In the genomic region with DNA sequence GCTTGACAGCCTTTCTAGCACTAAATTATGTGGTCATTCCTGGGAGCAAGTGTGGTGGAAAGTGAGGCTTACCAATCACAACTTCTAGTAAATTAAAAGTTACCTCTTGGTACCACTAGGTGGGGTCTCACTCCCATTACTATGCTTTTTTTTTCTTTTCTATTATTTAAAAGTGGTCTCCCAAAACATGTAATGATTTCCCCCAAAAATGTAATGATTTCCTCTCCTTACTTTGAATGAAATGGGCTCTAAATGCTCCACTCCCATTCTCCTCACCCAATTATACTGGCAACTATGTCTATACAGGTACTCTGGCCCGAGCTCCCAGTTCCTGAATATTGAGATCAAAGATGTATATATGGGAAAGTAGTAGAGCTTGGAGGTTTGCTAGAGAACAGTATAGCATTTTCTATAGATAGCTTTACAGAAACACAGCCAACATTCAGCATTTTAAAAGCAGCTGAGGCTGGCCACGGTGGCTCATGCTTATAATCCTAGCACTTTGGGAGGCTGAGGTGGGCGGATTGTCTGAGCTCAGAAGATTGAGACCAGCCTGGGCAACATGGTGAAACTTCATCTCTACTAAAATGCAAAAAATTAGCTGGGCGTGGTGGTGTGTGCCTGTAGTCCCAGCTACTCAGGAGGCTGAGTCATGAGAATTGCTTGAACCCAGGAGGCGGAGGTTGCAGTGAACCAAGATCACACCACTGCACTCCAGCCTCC, we compare ENCODE assay signal across 8 cellular contexts.
DNase-seq lines count a peak whose midpoint lies in the region; ATAC-seq and TF ChIP-seq lines count a peak whose summit lies in the region.

No MANE protein-coding gene starts in this region.

- POLR2A ChIA-PET in A673 (lab: Charles Lee; ENCODE audit: low non-redundant PET) (no interaction called here), PC-9 (lab: Charles Lee; ENCODE audit: unreplicated experiment) (interaction anchor here (0.5 to 0.6 kb wide), 2 partner anchors 115 to 118 kb away, joined by 4 read pairs; no protein-coding TSS in a partner anchor)

- no peak for TF ChIP-seq POLR2A in vagina (IDR thresholded peaks at IDR 0.05)

- H2AFZ ChIP-seq in PC-9, result no peak overlapping the region

- H3K4me2 ChIP-seq in PC-9, result no peak overlapping the region

- CTCF ChIA-PET in A673 (lab: Charles Lee) (no interaction called here), PC-9 (lab: Charles Lee) (interaction anchor here (0.7 to 0.9 kb wide), 4 partner anchors 52 to 476 kb away, joined by 3 to 4 read pairs (median 4); no protein-coding TSS in a partner anchor)

- H3K9me3 ChIP-seq in A673 (ENCODE audit: low read depth, low read length, poor library complexity, severe bottlenecking) (no peaks in the 10 kb centered on the region), PC-9 (ENCODE audit: insufficient read depth, low read depth) (no peaks in the 10 kb centered on the region), vagina (no peaks in the 10 kb centered on the region)

- H3K4me1 ChIP-seq in A673 (ENCODE audit: insufficient read depth, low read length, poor library complexity, severe bottlenecking) (no peaks in the 10 kb centered on the region), PC-9 (replicated peaks; ENCODE audit: insufficient read depth) (no peaks in the 10 kb centered on the region), vagina (peaks cover 20% of the 10 kb centered on the region)

- H3K79me2 ChIP-seq in PC-9 (ENCODE audit: low read depth), result no peaks in the 10 kb centered on the region

- ATAC-seq in GM18868 (IDR thresholded peaks at IDR 0.05; ENCODE audit: unreplicated experiment), result no peak

- no peaks in the 10 kb centered on the region for H4K20me1 ChIP-seq in PC-9 (ENCODE audit: insufficient read depth)

- H3K36me3 ChIP-seq in A673 (ENCODE audit: insufficient read depth, low read length, poor library complexity, severe bottlenecking) (peaks cover 5% of the 10 kb centered on the region), PC-9 (ENCODE audit: low read depth) (peaks cover 7% of the 10 kb centered on the region; the same call in 1 of the 2 replicates), vagina (peaks cover 0 to 15% of the 10 kb centered on the region in 2 donors)

- no peak overlapping the region for H3K4me3 ChIP-seq in A673 (ENCODE audit: low read depth, low read length, poor library complexity, severe bottlenecking)
- H3K4me3 ChIP-seq in PC-9, result no peak overlapping the region
- H3K4me3 ChIP-seq in fibroblast of pulmonary artery (replicated peaks; ENCODE audit: low read depth, low read length), result no peak overlapping the region
- no peak overlapping the region for H3K4me3 ChIP-seq in vagina

- intact Hi-C loops in A673 (cut with micrococcal nuclease; ENCODE audit: unreplicated experiment), result loop anchor here (5.0 to 10.0 kb wide), 3 partner anchors 195 to 485 kb away; no protein-coding TSS in a partner anchor
- intact Hi-C loops in PC-9 (cut with micrococcal nuclease; ENCODE audit: unreplicated experiment), result loop anchor here (2.0 to 5.0 kb wide), 4 partner anchors 197 to 477 kb away; no protein-coding TSS in a partner anchor
- intact Hi-C loops in vagina (cut with DNase I), result no loop called here

- no peaks in the 10 kb centered on the region for H3K9me2 ChIP-seq in PC-9 (ENCODE audit: insufficient read depth)

- H3K27ac ChIP-seq in A673 (ENCODE audit: low read depth, low read length, poor library complexity, severe bottlenecking) (no peak overlapping the region), PC-9 (no peak overlapping the region), vagina (no peak overlapping the region)

- BruUV-seq in A673 (replicated peaks; lab: Mats Ljungman, UMichigan) (no TSS peak), PC-9 (replicated peaks; lab: Mats Ljungman, UMichigan) (no TSS peak)

- peaks cover 14% of the 10 kb centered on the region for H3F3A ChIP-seq in PC-9 (ENCODE audit: insufficient read depth, low read depth)

- H3K27me3 ChIP-seq in A673 (replicated peaks; ENCODE audit: insufficient read depth, low read depth, low read length, poor library complexity) (no peaks in the 10 kb centered on the region), PC-9 (ENCODE audit: insufficient read depth, low read depth) (no peaks in the 10 kb centered on the region), vagina (no peaks in the 10 kb centered on the region)

- TF ChIP-seq CTCF in A673 (conservative IDR thresholded peaks at IDR 0.05; ENCODE audit: low read depth, low read length) (peak; percentile 61), PC-9 (conservative IDR thresholded peaks at IDR 0.05) (peak; percentile 83), fibroblast of pulmonary artery (IDR thresholded peaks at IDR 0.05; ENCODE audit: low read length, missing control alignments) (peak; percentile 56), vagina (IDR thresholded peaks at IDR 0.05) (no peak)

- DNase-seq in A673 (ENCODE audit: low spot score) (peak; percentile 32), GM03348 (ENCODE audit: low spot score) (peak; percentile 48), PC-9 (no peak), fibroblast of pulmonary artery (ENCODE audit: low read depth) (peak; percentile 42), vagina (ENCODE audit: extremely low spot score in 2 of 2) (no peak), inferior parietal cortex (ENCODE audit: extremely low spot score) (no peak)
- no peak for DNase-seq in activated CD8-positive, alpha-beta memory T cell treated with anti-CD3 and anti-CD28 coated beads for 24 hours

Comparison
In these comparisons a context has a peak if more than half of its experiments do, and no peak if none do; other contexts are left out.
1. DNase-seq: peak in A673 (single experiment), GM03348 (single experiment) and fibroblast of pulmonary artery (single experiment); none in PC-9 (0 of 2), vagina (0 of 2), inferior parietal cortex (single experiment) and activated CD8-positive, alpha-beta memory T cell treated with anti-CD3 and anti-CD28 coated beads for 24 hours (single experiment).
2. CTCF ChIP-seq: peak in A673 (single experiment), PC-9 (single experiment) and fibroblast of pulmonary artery (single experiment); none in vagina (0 of 3).